17 cellular contexts compared by ENCODE assay signal in genomic region chr6:170251776-170252571, GRCh38. TPM values are rescaled to one million over a fixed set of nuclear protein-coding genes. Genes with fewer than 3 reads are reported as not detected.
"Had no signal": no experiment of that assay in that cellular context is flagged by ENCODE, and none has a peak within 500 bp of the region (broad histone marks: within the 10 kb centered on the region; RNA-seq: fewer than 3 reads in every experiment).

No MANE protein-coding gene starts in this region.

- ATAC-seq: activated T-cell treated with anti-CD3 and anti-CD28 coated beads, Interleukin-2, amount 50 U/mL, for 72 hours had no signal

- DNase-seq: activated CD4-positive, alpha-beta memory T cell treated with anti-CD3 and anti-CD28 coated beads, Interleukin-2, amount 10 ng/mL, durations not matched to agents 7 days and 5 days; activated CD4-positive, alpha-beta T cell treated with anti-CD3 and anti-CD28 coated beads, Interleukin-2, amount 10 ng/mL, durations not matched to agents 24 days and 14 days; activated CD4-positive, CD25-positive, alpha-beta regulatory T cell; activated effector memory CD4-positive, alpha-beta T cell treated with Interleukin-2 at 50 U/mL for 16 hours; activated naive CD4-positive, alpha-beta T cell treated with anti-CD3 and anti-CD28 coated beads for 36 hours; activated naive CD8-positive, alpha-beta T cell treated with anti-CD3 and anti-CD28 coated beads, Interleukin-2, amount 10 ng/mL, durations not matched to agents 7 days and 5 days; activated T-cell treated with anti-CD3 and anti-CD28 coated beads, Interleukin-2, amount 50 U/mL, for 72 hours; amniotic stem cell; cerebellar nuclear complex; endodermal cell; esophagus squamous epithelium; gastrocnemius medialis; hypothalamus; stimulated activated CD4-positive, alpha-beta T cell treated with anti-CD3 and anti-CD28 coated beads, Interleukin-4, amount 100 ng/mL, for 24 hours; stimulated activated naive CD4-positive, alpha-beta T cell treated with Interleukin-2 at 50 U/mL for 16 hours; T1000 had no signal

RNA-seq across cellular contexts. Expression of gene DLL1, which starts 38.9 kb away (rescaled TPM):
- total RNA-seq: activated CD4-positive, alpha-beta T cell treated with anti-CD3 and anti-CD28 coated beads, Interleukin-2, amount 10 ng/mL, durations not matched to agents 24 days and 14 days; T-helper 1 cell treated with Interleukin-12 subunit alpha and Interleukin-12 subunit beta and Interleukin-4 antibody, amounts not matched to agents 30 ng/mL and 1 ng/mL, for 36 hours had no signal
